16 cellular contexts compared by ENCODE assay signal in the genomic region with DNA sequence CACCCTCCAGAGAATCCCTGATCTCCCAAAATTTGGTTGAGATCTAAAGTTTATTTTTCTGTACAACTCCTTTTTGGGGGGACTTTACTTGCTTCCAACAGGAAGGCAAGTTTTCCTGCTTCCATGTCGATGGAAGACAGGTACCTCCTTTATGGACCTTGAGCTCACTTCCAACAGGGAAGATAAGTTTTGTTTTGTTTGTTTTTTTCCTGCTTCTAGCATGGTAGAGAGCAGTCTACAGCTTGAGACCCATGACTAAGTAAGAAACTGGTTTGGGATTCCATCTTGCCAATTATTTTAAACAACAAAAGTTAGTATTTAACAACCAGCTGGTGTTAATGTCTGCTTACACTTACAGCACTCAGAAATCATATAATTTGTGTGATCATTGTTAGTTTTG.
A peak's percentile ranks its signal among the peaks of the same experiment; 100 is the strongest.
DNase-seq lines count a peak whose midpoint lies in the region; ATAC-seq and TF ChIP-seq lines count a peak whose summit lies in the region.
"Had no signal": no experiment of that assay in that cellular context is flagged by ENCODE, and none has a peak within 500 bp of the region (broad histone marks: within the 10 kb centered on the region; RNA-seq: fewer than 3 reads in every experiment).

No MANE protein-coding gene starts in this region.

- H3K9ac ChIP-seq in HUES48 (ENCODE audit: low read depth, low read length) (no peak overlapping the region), endodermal cell (ENCODE audit: extremely low read depth, low read length, poor library complexity, severe bottlenecking) (no peak overlapping the region)
- H3K9ac ChIP-seq: BLaER1 had no signal

- TF ChIP-seq CTCF in endodermal cell (conservative IDR thresholded peaks at IDR 0.05) = no peak
- TF ChIP-seq CTCF in mucosa of descending colon (IDR thresholded peaks at IDR 0.05) = no peak

- H3K36me3 ChIP-seq in HUES48 (ENCODE audit: control insufficient read depth, insufficient read depth, low read length) (no peaks in the 10 kb centered on the region), endodermal cell (ENCODE audit: control insufficient read depth, insufficient read depth, low read length) (no peaks in the 10 kb centered on the region), mucosa of descending colon (ENCODE audit: low read depth) (no peaks in the 10 kb centered on the region)
- H3K36me3 ChIP-seq: BLaER1 had no signal

- H3K4me1 Mint-ChIP-seq in endodermal cell = peaks cover 38% of the 10 kb centered on the region
- H3K4me1 Mint-ChIP-seq: CD14-positive monocyte; CD4-positive, alpha-beta memory T cell had no signal

- no peak overlapping the region for H3K4me3 Mint-ChIP-seq in endodermal cell
- H3K4me3 Mint-ChIP-seq: CD14-positive monocyte; CD4-positive, alpha-beta memory T cell; H9 had no signal

- no peaks in the 10 kb centered on the region for H3K27me3 Mint-ChIP-seq in endodermal cell (ENCODE audit: insufficient read depth)

- intact Hi-C loops in mucosa of descending colon (cut with DNase I, micrococcal nuclease) = no loop called here

- DNase-seq in endodermal cell (no peak), mucosa of descending colon (no peak), SKM-1 (lab: John Stamatoyannopoulos, UW; ENCODE audit: unreplicated experiment) (no peak), epidermal melanocyte (ENCODE audit: insufficient read length, low spot score) (no peak)
- DNase-seq in stimulated activated CD4-positive, alpha-beta T cell treated with anti-CD3 and anti-CD28 coated beads, Interleukin-4, amount 100 ng/mL, for 1 hour = no peak
- DNase-seq: 8988T; CD4-positive, alpha-beta memory T cell; DMS153; DMS79; GDM1; GOT3; H9 had no signal

- no peaks in the 10 kb centered on the region for H3K9me3 ChIP-seq in HUES48 (ENCODE audit: control insufficient read depth, insufficient read depth, low read length)
- H3K9me3 ChIP-seq in endodermal cell (ENCODE audit: control insufficient read depth, low read length) = peaks cover 26% of the 10 kb centered on the region
- no peaks in the 10 kb centered on the region for H3K9me3 ChIP-seq in mucosa of descending colon
- H3K9me3 ChIP-seq: BLaER1 had no signal

- H3K9me3 Mint-ChIP-seq in endodermal cell = peaks cover 15% of the 10 kb centered on the region

- 83% methylated on average over 1 of the region's 1 CpG; no CpG with 5 or more reads in 1 of the 2 experiments for WGBS in endodermal cell (ENCODE audit: insufficient coverage in 1 of 2, insufficient read length in 1 of 2), 2 experiments

- ATAC-seq in mucosa of descending colon (peak; percentile 23), SK-N-SH treated with all-trans-retinoic acid at 6 μM for 48 hours (no peak)

- no peaks in the 10 kb centered on the region for H3K27me3 ChIP-seq in HUES48 (ENCODE audit: control insufficient read depth, insufficient read depth, low read length)
- H3K27me3 ChIP-seq in endodermal cell (ENCODE audit: control insufficient read depth, insufficient read depth, low read length, poor library complexity, severe bottlenecking) = no peaks in the 10 kb centered on the region
- H3K27me3 ChIP-seq: BLaER1 had no signal

- no peaks in the 10 kb centered on the region for H3K36me3 Mint-ChIP-seq in endodermal cell (ENCODE audit: low read depth)
- H3K36me3 Mint-ChIP-seq: CD14-positive monocyte; CD4-positive, alpha-beta memory T cell had no signal

- H3K27ac ChIP-seq in HUES48 (ENCODE audit: low read depth, low read length) (peak overlapping the region; percentile 22), endodermal cell (ENCODE audit: low read depth, low read length) (no peak overlapping the region)
- H3K27ac ChIP-seq: BLaER1 had no signal

- H3K4me1 ChIP-seq in HUES48 (ENCODE audit: control insufficient read depth, insufficient read depth, low read length) (peaks cover 19% of the 10 kb centered on the region), endodermal cell (ENCODE audit: control insufficient read depth, insufficient read depth, low read length) (no peaks in the 10 kb centered on the region), mucosa of descending colon (ENCODE audit: low read depth) (no peaks in the 10 kb centered on the region)
- H3K4me1 ChIP-seq: BLaER1 had no signal

- H3K27ac Mint-ChIP-seq in endodermal cell = peak overlapping the region; percentile 74
- H3K27ac Mint-ChIP-seq: CD4-positive, alpha-beta memory T cell had no signal

- H3K4me3 ChIP-seq in HUES48 (ENCODE audit: low read depth, low read length) (no peak overlapping the region), endodermal cell (ENCODE audit: low read length) (peak overlapping the region; percentile 38), mucosa of descending colon (no peak overlapping the region)
- H3K4me3 ChIP-seq: BLaER1 had no signal

TF ChIP-seq in SK-N-SH treated with all-trans-retinoic acid at 6 μM for 48 hours, 23 proteins besides CTCF, POLR2A, EP300 and RAD21:
- TF ChIP-seq GLIS3 (CRISPR knock-in tag; IDR thresholded peaks at IDR 0.05) = no peak
- TF ChIP-seq TCF4 (CRISPR knock-in tag; IDR thresholded peaks at IDR 0.05; ENCODE audit: borderline replicate concordance) = no peak
- TF ChIP-seq, protein P1, sequence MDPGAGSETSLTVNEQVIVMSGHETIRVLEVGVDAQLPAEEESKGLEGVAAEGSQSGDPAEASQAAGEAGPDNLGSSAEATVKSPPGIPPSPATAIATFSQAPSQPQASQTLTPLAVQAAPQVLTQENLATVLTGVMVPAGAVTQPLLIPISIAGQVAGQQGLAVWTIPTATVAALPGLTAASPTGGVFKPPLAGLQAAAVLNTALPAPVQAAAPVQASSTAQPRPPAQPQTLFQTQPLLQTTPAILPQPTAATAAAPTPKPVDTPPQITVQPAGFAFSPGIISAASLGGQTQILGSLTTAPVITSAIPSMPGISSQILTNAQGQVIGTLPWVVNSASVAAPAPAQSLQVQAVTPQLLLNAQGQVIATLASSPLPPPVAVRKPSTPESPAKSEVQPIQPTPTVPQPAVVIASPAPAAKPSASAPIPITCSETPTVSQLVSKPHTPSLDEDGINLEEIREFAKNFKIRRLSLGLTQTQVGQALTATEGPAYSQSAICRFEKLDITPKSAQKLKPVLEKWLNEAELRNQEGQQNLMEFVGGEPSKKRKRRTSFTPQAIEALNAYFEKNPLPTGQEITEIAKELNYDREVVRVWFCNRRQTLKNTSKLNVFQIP (CRISPR knock-in tag; IDR thresholded peaks at IDR 0.05; ENCODE audit: borderline replicate concordance, low read depth) = no peak
- TF ChIP-seq, protein P2, sequence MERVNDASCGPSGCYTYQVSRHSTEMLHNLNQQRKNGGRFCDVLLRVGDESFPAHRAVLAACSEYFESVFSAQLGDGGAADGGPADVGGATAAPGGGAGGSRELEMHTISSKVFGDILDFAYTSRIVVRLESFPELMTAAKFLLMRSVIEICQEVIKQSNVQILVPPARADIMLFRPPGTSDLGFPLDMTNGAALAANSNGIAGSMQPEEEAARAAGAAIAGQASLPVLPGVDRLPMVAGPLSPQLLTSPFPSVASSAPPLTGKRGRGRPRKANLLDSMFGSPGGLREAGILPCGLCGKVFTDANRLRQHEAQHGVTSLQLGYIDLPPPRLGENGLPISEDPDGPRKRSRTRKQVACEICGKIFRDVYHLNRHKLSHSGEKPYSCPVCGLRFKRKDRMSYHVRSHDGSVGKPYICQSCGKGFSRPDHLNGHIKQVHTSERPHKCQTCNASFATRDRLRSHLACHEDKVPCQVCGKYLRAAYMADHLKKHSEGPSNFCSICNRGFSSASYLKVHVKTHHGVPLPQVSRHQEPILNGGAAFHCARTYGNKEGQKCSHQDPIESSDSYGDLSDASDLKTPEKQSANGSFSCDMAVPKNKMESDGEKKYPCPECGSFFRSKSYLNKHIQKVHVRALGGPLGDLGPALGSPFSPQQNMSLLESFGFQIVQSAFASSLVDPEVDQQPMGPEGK (CRISPR knock-in tag; IDR thresholded peaks at IDR 0.05; ENCODE audit: borderline replicate concordance) = no peak
- TF ChIP-seq TOX (CRISPR knock-in tag; IDR thresholded peaks at IDR 0.05; ENCODE audit: borderline replicate concordance) = no peak
- no peak for TF ChIP-seq ZNF8 (CRISPR knock-in tag; IDR thresholded peaks at IDR 0.05)
- TF ChIP-seq ZFP30 (CRISPR knock-in tag; IDR thresholded peaks at IDR 0.05) = no peak
- TF ChIP-seq ZNF565 (CRISPR knock-in tag; conservative IDR thresholded peaks at IDR 0.05; ENCODE audit: low read depth) = no peak
- TF ChIP-seq BACH2 (CRISPR knock-in tag; IDR thresholded peaks at IDR 0.05; ENCODE audit: borderline replicate concordance) = no peak
- TF ChIP-seq ARNTL (CRISPR knock-in tag; IDR thresholded peaks at IDR 0.05; ENCODE audit: borderline replicate concordance, low read depth) = no peak
- TF ChIP-seq RARB (CRISPR knock-in tag; IDR thresholded peaks at IDR 0.05) = no peak
- no peak for TF ChIP-seq OSR1 (CRISPR knock-in tag; IDR thresholded peaks at IDR 0.05)
- no peak for TF ChIP-seq PPARA (CRISPR knock-in tag; IDR thresholded peaks at IDR 0.05; ENCODE audit: borderline replicate concordance)
- TF ChIP-seq ZC3H10 (CRISPR knock-in tag; IDR thresholded peaks at IDR 0.05) = no peak
- no peak for TF ChIP-seq ISL1 (CRISPR knock-in tag; IDR thresholded peaks at IDR 0.05)
